In genomic region chr7:80659120-80660055, GRCh38 we compare ENCODE assay signal across 9 cellular contexts. TPM values are rescaled to one million over a fixed set of nuclear protein-coding genes. Genes with fewer than 3 reads are reported as not detected.
DNase-seq lines count a peak whose midpoint lies in the region; ATAC-seq and TF ChIP-seq lines count a peak whose summit lies in the region.
"Had no signal": no experiment of that assay in that cellular context is flagged by ENCODE, and none has a peak within 500 bp of the region (broad histone marks: within the 10 kb centered on the region; RNA-seq: fewer than 3 reads in every experiment).

No MANE protein-coding gene starts in this region.

- no peak overlapping the region for H3K4me3 Mint-ChIP-seq in naive B cell

- no peak overlapping the region for H3K4me3 ChIP-seq in GM06990 (replicated peaks; ENCODE audit: low read depth, low read length)
- no peak overlapping the region for H3K4me3 ChIP-seq in HFF-Myc (replicated peaks; ENCODE audit: low read depth, low read length)
- no peak overlapping the region for H3K4me3 ChIP-seq in coronary artery

- no peaks in the 10 kb centered on the region for H3K27me3 ChIP-seq in GM06990 (replicated peaks; ENCODE audit: control insufficient read depth, insufficient read depth, low read length)

- TF ChIP-seq CTCF in GM06990 (IDR thresholded peaks at IDR 0.05; ENCODE audit: insufficient read depth, low read length, poor library complexity, severe bottlenecking) (peak; percentile 45), HFF-Myc (IDR thresholded peaks at IDR 0.05; ENCODE audit: low read depth, low read length, missing control alignments) (peak; percentile 32), coronary artery (IDR thresholded peaks at IDR 0.05) (peak; percentile 69)

- H3K9me3 Mint-ChIP-seq in naive B cell = no peaks in the 10 kb centered on the region

- no peaks in the 10 kb centered on the region for H3K36me3 ChIP-seq in GM06990 (ENCODE audit: control insufficient read depth, insufficient read depth, low read length)

- DNase-seq in GM06990 (ENCODE audit: extremely low read depth, insufficient read length) (no peak), HFF-Myc (ENCODE audit: extremely low read depth, low read depth) (no peak), NCI-H748 (lab: John Stamatoyannopoulos, UW; ENCODE audit: unreplicated experiment) (peak; percentile 41), coronary artery (ENCODE audit: low spot score) (no peak), naive B cell (peak; percentile 12), NCI-H1048 (lab: John Stamatoyannopoulos, UW) (no peak), occipital lobe (lab: John Stamatoyannopoulos, UW) (no peak)
- no peak for DNase-seq in NK-92 treated with Interleukin-12 subunit alpha and Interleukin-12 subunit beta, amount 100 ng/mL, for 24 hours (lab: John Stamatoyannopoulos, UW)

- peak in 1 of 2 donors; percentile 35 for ATAC-seq in naive B cell (ENCODE audit: low read depth in 2 of 2)

- H3K27me3 Mint-ChIP-seq in naive B cell = peaks cover 0 to 6% (median 0%) of the 10 kb centered on the region in 3 donors

- H3K27ac ChIP-seq in coronary artery = no peak overlapping the region

- H3K36me3 Mint-ChIP-seq in naive B cell = no peaks in the 10 kb centered on the region

- no peak overlapping the region for H3K27ac Mint-ChIP-seq in naive B cell

- H3K4me1 Mint-ChIP-seq in naive B cell = no peaks in the 10 kb centered on the region

RNA-seq across cellular contexts. Expression of gene CD36, which starts 20.9 kb away (rescaled TPM):
- polyA plus RNA-seq in naive B cell (ENCODE audit: low read depth in 6 of 6) = 1 to 10 TPM in 5 of 6 donors, under 1 TPM in 1; 0.80 to 4.3 (median 1.9) TPM
- 34.0 TPM for total RNA-seq in occipital lobe
- total RNA-seq: T-helper 2 cell treated with Interferon-gamma antibody and Interleukin-4, amounts not matched to agents 100 ng/mL and 5 ng/mL, for 36 hours had no signal

Comparison
In these comparisons a context has a peak if more than half of its experiments do, and no peak if none do; other contexts are left out.
1. DNase-seq: peak in NCI-H748 (single experiment) and naive B cell (single experiment); none in GM06990 (single experiment), HFF-Myc (single experiment), coronary artery (single experiment), NCI-H1048 (single experiment), occipital lobe (single experiment) and NK-92 treated with Interleukin-12 subunit alpha and Interleukin-12 subunit beta, amount 100 ng/mL, for 24 hours (single experiment).
2. Peak in every context shown above with its lines, with median percentiles within 50 percentile points of each other: CTCF ChIP-seq.